ENCODE assay signal across 1 cellular context in the genomic region with DNA sequence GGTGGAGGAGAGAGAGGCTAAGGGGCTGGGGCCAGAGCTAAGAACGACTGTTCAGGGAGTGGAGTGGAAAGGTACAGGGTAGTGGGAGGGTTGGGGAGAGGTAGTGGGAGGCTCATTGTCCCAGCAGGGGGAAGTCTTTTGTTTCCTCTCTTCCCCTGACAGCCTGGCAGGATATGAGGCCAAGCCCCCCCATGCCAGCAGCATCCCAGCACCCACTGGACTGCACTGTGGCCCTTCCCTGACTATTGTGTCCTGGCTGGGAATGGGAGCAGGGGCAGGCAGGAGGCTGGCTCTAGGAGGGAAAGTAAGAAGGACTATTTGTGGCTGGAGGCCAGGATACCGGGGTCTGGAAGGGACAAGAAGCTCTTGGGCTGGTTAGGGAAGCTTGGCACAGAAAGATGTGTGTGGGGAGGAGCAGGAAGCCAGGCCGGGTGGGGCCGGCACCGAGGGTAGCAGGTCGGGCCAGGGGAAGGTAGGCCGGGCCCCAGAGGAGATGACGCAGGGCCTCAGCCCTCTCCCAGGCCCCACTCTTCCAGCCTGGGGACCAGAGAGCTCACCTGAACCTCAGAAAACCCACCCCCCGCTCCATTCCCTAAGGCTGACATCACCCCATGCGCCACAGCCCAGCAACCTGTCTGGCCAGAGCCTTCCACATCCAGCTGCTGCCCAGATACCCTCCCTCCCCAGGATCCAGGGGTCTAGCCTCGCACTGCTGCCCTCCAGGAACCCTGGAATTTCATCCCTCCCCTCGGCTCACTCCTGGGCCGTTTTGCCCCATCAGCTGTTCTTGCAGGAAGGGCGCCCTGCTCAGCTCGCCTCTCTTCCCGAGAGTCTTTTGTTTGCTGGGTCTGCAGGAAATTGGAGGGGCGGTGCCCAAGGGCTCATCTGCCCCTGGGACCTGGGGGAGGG.
TF ChIP-seq lines count a peak whose summit lies in the region.

No MANE protein-coding gene starts in this region.

TF ChIP-seq in HEK293T, 16 proteins besides CTCF, POLR2A, EP300 and RAD21 (continued from another document):
- no peak for TF ChIP-seq ELF4 (IDR thresholded peaks at IDR 0.05)
- no peak for TF ChIP-seq CTBP1 (IDR thresholded peaks at IDR 0.05; ENCODE audit: borderline replicate concordance)
- TF ChIP-seq ARNT (IDR thresholded peaks at IDR 0.05) = no peak
- no peak for TF ChIP-seq SUZ12 (IDR thresholded peaks at IDR 0.05)
